8 cellular contexts compared by ENCODE assay signal in the genomic region with DNA sequence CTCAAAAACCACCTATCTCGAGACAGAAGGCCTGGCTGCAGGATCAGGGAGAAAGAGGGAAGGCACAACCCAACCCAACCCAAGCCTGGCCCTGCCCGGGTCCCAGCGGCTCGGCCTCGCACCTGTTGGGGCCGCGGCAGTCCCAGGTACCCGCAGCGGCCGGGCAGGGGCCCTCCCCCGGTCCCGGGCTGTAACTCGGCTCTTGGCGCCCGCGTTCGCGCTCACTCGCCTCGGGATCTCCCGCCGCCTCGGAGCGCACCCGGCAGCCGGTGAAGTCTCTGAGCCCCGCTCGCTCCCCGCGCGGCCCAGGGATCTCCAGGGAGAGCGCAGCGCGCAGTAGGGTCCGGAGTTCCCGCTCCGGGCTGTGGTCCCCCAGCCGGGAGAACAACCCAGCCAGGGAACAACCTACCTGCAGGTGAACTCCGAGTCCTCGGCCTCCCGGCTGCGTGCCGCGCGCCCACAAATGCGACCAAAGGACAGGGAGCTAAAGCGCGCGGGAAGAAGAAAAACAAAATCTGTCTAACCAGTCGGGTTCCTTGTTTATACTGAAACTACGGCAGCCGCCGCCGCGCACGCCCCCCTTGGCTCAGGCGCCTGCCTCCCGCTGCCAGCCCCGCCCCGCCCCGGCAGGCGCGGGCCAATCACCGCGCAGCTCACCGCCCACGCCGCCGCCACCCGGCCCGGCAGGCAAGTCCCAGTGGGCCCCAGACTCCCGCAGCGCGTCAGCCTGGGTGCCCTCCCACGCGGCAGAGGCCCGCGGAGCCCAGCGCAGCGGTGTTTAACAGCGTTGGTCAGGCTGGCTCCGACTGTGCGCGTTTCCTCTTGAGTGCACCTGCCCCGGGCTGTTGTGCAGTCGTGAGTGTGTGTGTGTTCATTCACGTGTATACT. TPM values are rescaled to one million over a fixed set of nuclear protein-coding genes. Genes with fewer than 3 reads are reported as not detected.
DNase-seq lines count a peak whose midpoint lies in the region; ATAC-seq and TF ChIP-seq lines count a peak whose summit lies in the region.

Gene RASGEF1B, minus strand, starts transcription at position 547 of the 888 bp plus-strand sequence. CDS start 12,399 bp downstream, outside the sequence.

- H3K27me3 Mint-ChIP-seq in activated naive CD8-positive, alpha-beta T cell treated with anti-CD3 and anti-CD28 coated beads, Interleukin-2, amount 50 U/mL, for 24 hours = peaks cover 1% of the 10 kb centered on the region

- peak; percentile 94 for ATAC-seq in HG02678 (IDR thresholded peaks at IDR 0.05; ENCODE audit: unreplicated experiment)
- ATAC-seq in activated naive CD8-positive, alpha-beta T cell treated with anti-CD3 and anti-CD28 coated beads, Interleukin-2, amount 50 U/mL, for 24 hours = peak; percentile 88
- ATAC-seq in heart left ventricle = peak; percentile 93 to 99 (median 98)

- H4K91ac ChIP-seq in trophoblast cell (ENCODE audit: low read depth, low read length) = no peak within 1 kb of the TSS

- H3K79me1 ChIP-seq in trophoblast cell (ENCODE audit: low read length) = no peaks in the 10 kb centered on the region

- H3K27ac Mint-ChIP-seq in activated naive CD8-positive, alpha-beta T cell treated with anti-CD3 and anti-CD28 coated beads, Interleukin-2, amount 50 U/mL, for 24 hours = peak within 1 kb of the TSS; percentile 92

- intact Hi-C loops in heart left ventricle (cut with DNase I) = loop anchor here in 4 of 10 donors (2.0 to 10.0 kb wide), 6 partner anchors 93 to 373 kb away; no protein-coding TSS in a partner anchor
- intact Hi-C loops in tibial artery (cut with DNase I; ENCODE audit: low total_unique reads) = no loop called here

- H3K14ac ChIP-seq in trophoblast cell (ENCODE audit: low read length) = no peak within 1 kb of the TSS

- H3K36me3 ChIP-seq in heart left ventricle (no peaks in the 10 kb centered on the region), trophoblast cell (ENCODE audit: control insufficient read depth in 1 of 2, insufficient read depth in 2 of 2, low read length in 2 of 2) (no peaks in the 10 kb centered on the region), tibial artery (no peaks in the 10 kb centered on the region)

- H3K4me1 Mint-ChIP-seq in activated naive CD8-positive, alpha-beta T cell treated with anti-CD3 and anti-CD28 coated beads, Interleukin-2, amount 50 U/mL, for 24 hours = peaks cover 57% of the 10 kb centered on the region

- peak within 1 kb of the TSS; percentile 100 for H3K4me3 Mint-ChIP-seq in activated naive CD8-positive, alpha-beta T cell treated with anti-CD3 and anti-CD28 coated beads, Interleukin-2, amount 50 U/mL, for 24 hours

- H3K23ac ChIP-seq in trophoblast cell (ENCODE audit: low read length) = no peak within 1 kb of the TSS

- no peak within 1 kb of the TSS for H2AK5ac ChIP-seq in trophoblast cell (ENCODE audit: low read length)

- no peak within 1 kb of the TSS for H2BK12ac ChIP-seq in trophoblast cell (ENCODE audit: low read length)

- peak within 1 kb of the TSS; percentile 66 for H3K4me3 ChIP-seq in GM12864 (ENCODE audit: low read depth, low read length)
- peak within 1 kb of the TSS; percentile 70 to 96 (median 87) for H3K4me3 ChIP-seq in heart left ventricle
- H3K4me3 ChIP-seq in trophoblast cell (ENCODE audit: low read depth, low read length) = peak within 1 kb of the TSS; percentile 76
- H3K4me3 ChIP-seq in tibial artery = peak within 1 kb of the TSS; percentile 86

- no peak within 1 kb of the TSS for H3K9ac ChIP-seq in trophoblast cell (ENCODE audit: low read length)

- H4K12ac ChIP-seq in trophoblast cell (ENCODE audit: low read depth, low read length) = no peak within 1 kb of the TSS

- 0 to 1% (median 0%) methylated on average over 37 to 87 of the region's 87 CpGs for WGBS in heart left ventricle, 4 donors
- no CpG with 5 or more reads among the region's 87 CpGs for WGBS in trophoblast cell (ENCODE audit: extremely low coverage, insufficient coverage, insufficient read length)

- no peaks in the 10 kb centered on the region for H3K79me2 ChIP-seq in trophoblast cell (ENCODE audit: control insufficient read depth, insufficient read depth, low read length, poor library complexity)

- no peak within 1 kb of the TSS for H3K18ac ChIP-seq in trophoblast cell (ENCODE audit: low read length)

- DNase-seq in GM12864 (ENCODE audit: low read depth) (peak; percentile 49), NCI-H128 (lab: John Stamatoyannopoulos, UW; ENCODE audit: unreplicated experiment) (peak; percentile 37), SW480 (ENCODE audit: low spot score) (peak; percentile 81), heart left ventricle (peak; percentile 91 to 95 (median 92)), trophoblast cell (peak; percentile 82 to 87), tibial artery (peak; percentile 85 to 94)
- DNase-seq in activated naive CD8-positive, alpha-beta T cell treated with anti-CD3 and anti-CD28 coated beads, Interleukin-2, amount 50 U/mL, for 24 hours = peak; percentile 96

- H3K27ac ChIP-seq in heart left ventricle (peak within 1 kb of the TSS; percentile 62 to 94 (median 86)), trophoblast cell (ENCODE audit: low read depth, low read length) (peak within 1 kb of the TSS; percentile 6), tibial artery (peak within 1 kb of the TSS; percentile 84 to 92)

- TF ChIP-seq POLR2A in heart left ventricle (IDR thresholded peaks at IDR 0.05) = peak in 1 of 2 donors; percentile 72

- H2AFZ ChIP-seq in trophoblast cell (ENCODE audit: insufficient read depth, low read length, poor library complexity) = peak within 1 kb of the TSS; percentile 19

- no peaks in the 10 kb centered on the region for H3K27me3 ChIP-seq in heart left ventricle
- H3K27me3 ChIP-seq in trophoblast cell (ENCODE audit: insufficient read depth, low read length) = no peaks in the 10 kb centered on the region
- H3K27me3 ChIP-seq in tibial artery = no peaks in the 10 kb centered on the region

- H2BK120ac ChIP-seq in trophoblast cell (ENCODE audit: insufficient read depth, low read length, poor library complexity) = no peak within 1 kb of the TSS

- peak within 1 kb of the TSS; percentile 97 for H3K4me2 ChIP-seq in trophoblast cell (ENCODE audit: low read length)

- H3K36me3 Mint-ChIP-seq in activated naive CD8-positive, alpha-beta T cell treated with anti-CD3 and anti-CD28 coated beads, Interleukin-2, amount 50 U/mL, for 24 hours (ENCODE audit: low read depth) = peaks cover 2% of the 10 kb centered on the region

- H4K8ac ChIP-seq in trophoblast cell (ENCODE audit: low read depth, low read length) = no peak within 1 kb of the TSS

- H3K4ac ChIP-seq in trophoblast cell (ENCODE audit: low read depth, low read length) = no peak within 1 kb of the TSS

- no peaks in the 10 kb centered on the region for H3K9me3 Mint-ChIP-seq in activated naive CD8-positive, alpha-beta T cell treated with anti-CD3 and anti-CD28 coated beads, Interleukin-2, amount 50 U/mL, for 24 hours

- no peak for TF ChIP-seq CTCF in GM12864 (IDR thresholded peaks at IDR 0.05; ENCODE audit: low read depth, low read length, missing control alignments)
- TF ChIP-seq CTCF in heart left ventricle (IDR thresholded peaks at IDR 0.05) = peak in 1 of 12 donors; percentile 5
- TF ChIP-seq CTCF in tibial artery (IDR thresholded peaks at IDR 0.05) = no peak

- H3K9me3 ChIP-seq in heart left ventricle (no peaks in the 10 kb centered on the region), trophoblast cell (ENCODE audit: insufficient read depth, low read depth, low read length) (peaks cover 3% of the 10 kb centered on the region), tibial artery (no peaks in the 10 kb centered on the region)

- H3K4me1 ChIP-seq in heart left ventricle (peaks cover 0 to 46% (median 21%) of the 10 kb centered on the region in 12 donors), trophoblast cell (ENCODE audit: control insufficient read depth in 1 of 2, insufficient read depth in 2 of 2, low read length in 2 of 2) (peaks cover 8 to 12% of the 10 kb centered on the region in 2 experiments), tibial artery (peaks cover 0 to 33% (median 12%) of the 10 kb centered on the region in 4 donors)

- no peak within 1 kb of the TSS for H2BK5ac ChIP-seq in trophoblast cell (ENCODE audit: low read depth, low read length, poor library complexity)

RNA-seq across cellular contexts. Expression of gene RASGEF1B, which starts in this region (rescaled TPM):
- 10 to 100 TPM in 1 of 9 donors, 1 to 10 TPM in 8; 1.8 to 11.9 (median 3.2) TPM for total RNA-seq in heart left ventricle
- polyA plus RNA-seq in heart left ventricle = 1 to 10 TPM; 1.5 to 2.5 TPM
- polyA plus RNA-seq in trophoblast cell (2013) = 2.0 and 2.3 TPM in 2 replicates

Comparison
In these comparisons a context has a peak if more than half of its experiments do, and no peak if none do; other contexts are left out.
1. Peak in every context shown above with its lines: DNase-seq, ATAC-seq, H3K4me3 ChIP-seq and H3K27ac ChIP-seq.
2. DNase-seq: peak in every context shown above with its lines; median percentile 96 in activated naive CD8-positive, alpha-beta T cell treated with anti-CD3 and anti-CD28 coated beads, Interleukin-2, amount 50 U/mL, for 24 hours; 92 in heart left ventricle; 90 in tibial artery; 84 in trophoblast cell; 81 in SW480; 49 in GM12864; 37 in NCI-H128.
3. H3K27ac ChIP-seq: peak in every context shown above with its lines; median percentile 88 in tibial artery; 86 in heart left ventricle; 6 in trophoblast cell.